1 cellular context compared by ENCODE assay signal in genomic region chr18:59606193-59607175, GRCh38.
TF ChIP-seq lines count a peak whose summit lies in the region.

No MANE protein-coding gene starts in this region.

TF ChIP-seq in HEK293, 187 proteins besides CTCF, POLR2A, EP300 and RAD21 (continued from another document and continues in another):
- TF ChIP-seq ZNF645 (tag by site-specific recombination; IDR thresholded peaks at IDR 0.05) (no peak), ZNF157 (tag by site-specific recombination; IDR thresholded peaks at IDR 0.05) (no peak), ZNF510 (tag by site-specific recombination; IDR thresholded peaks at IDR 0.05; ENCODE audit: insufficient replicate concordance) (no peak), ZFHX2 (tag by site-specific recombination; conservative IDR thresholded peaks at IDR 0.05) (no peak), GLI4 (tag by site-specific recombination; IDR thresholded peaks at IDR 0.05) (no peak), ZNF335 (tag by site-specific recombination; conservative IDR thresholded peaks at IDR 0.05) (no peak; the same call in 1 of the 2 replicates), ZNF362 (tag by site-specific recombination; IDR thresholded peaks at IDR 0.05) (no peak), MYNN (tag by site-specific recombination; IDR thresholded peaks at IDR 0.05; ENCODE audit: borderline replicate concordance) (no peak), ZNF555 (tag by site-specific recombination; conservative IDR thresholded peaks at IDR 0.05) (no peak), ZNF571 (tag by site-specific recombination; IDR thresholded peaks at IDR 0.05) (no peak), ZNF132 (tag by site-specific recombination; IDR thresholded peaks at IDR 0.05; ENCODE audit: borderline replicate concordance) (no peak), PBX3 (CRISPR knock-in tag; IDR thresholded peaks at IDR 0.05) (no peak), TRIM28 (IDR thresholded peaks at IDR 0.05; ENCODE audit: borderline replicate concordance, low read length) (no peak), ZNF624 (tag by site-specific recombination; IDR thresholded peaks at IDR 0.05) (no peak), ZNF670 (tag by site-specific recombination; IDR thresholded peaks at IDR 0.05; ENCODE audit: low read depth) (no peak), INSM2 (tag by site-specific recombination; IDR thresholded peaks at IDR 0.05) (peak; percentile 67; the same call in 1 of the 2 replicates), ZNF18 (tag by site-specific recombination; IDR thresholded peaks at IDR 0.05) (no peak), SCRT1 (tag by site-specific recombination; IDR thresholded peaks at IDR 0.05; ENCODE audit: borderline replicate concordance) (no peak), ZNF280C (tag by site-specific recombination; IDR thresholded peaks at IDR 0.05) (no peak), ZNF366 (tag by site-specific recombination; conservative IDR thresholded peaks at IDR 0.05) (peak; percentile 79), ZNF23 (tag by site-specific recombination; IDR thresholded peaks at IDR 0.05; ENCODE audit: borderline replicate concordance) (no peak), ZSCAN30 (tag by site-specific recombination; IDR thresholded peaks at IDR 0.05) (no peak), ZNF274 (IDR thresholded peaks at IDR 0.05; ENCODE audit: low read length) (no peak), ZNF274 (tag by site-specific recombination; IDR thresholded peaks at IDR 0.05; ENCODE audit: borderline replicate concordance) (no peak), ZNF610 (tag by site-specific recombination; IDR thresholded peaks at IDR 0.05; ENCODE audit: borderline replicate concordance) (no peak), SP2 (tag by site-specific recombination; IDR thresholded peaks at IDR 0.05) (no peak), ZNF600 (tag by site-specific recombination; IDR thresholded peaks at IDR 0.05) (no peak), ZNF280D (tag by site-specific recombination; IDR thresholded peaks at IDR 0.05) (no peak), ZNF548 (tag by site-specific recombination; IDR thresholded peaks at IDR 0.05) (no peak), ZNF664 (tag by site-specific recombination; IDR thresholded peaks at IDR 0.05) (no peak), ZNF10 (tag by site-specific recombination; IDR thresholded peaks at IDR 0.05) (no peak), ZNF354C (tag by site-specific recombination; IDR thresholded peaks at IDR 0.05; ENCODE audit: borderline replicate concordance, low read depth) (no peak), ZNF266 (tag by site-specific recombination; IDR thresholded peaks at IDR 0.05; ENCODE audit: low read depth) (no peak), PRDM2 (tag by site-specific recombination; IDR thresholded peaks at IDR 0.05; ENCODE audit: borderline replicate concordance) (no peak), WT1 (tag by site-specific recombination; IDR thresholded peaks at IDR 0.05) (peak; percentile 87), ZNF513 (tag by site-specific recombination; IDR thresholded peaks at IDR 0.05) (no peak), ZBTB17 (tag by site-specific recombination; IDR thresholded peaks at IDR 0.05) (no peak; the same call in 1 of the 2 replicates), YY1 (tag by site-specific recombination; IDR thresholded peaks at IDR 0.05) (no peak)
